Comparison of ENCODE assay signal across 33 cellular contexts in the genomic region with DNA sequence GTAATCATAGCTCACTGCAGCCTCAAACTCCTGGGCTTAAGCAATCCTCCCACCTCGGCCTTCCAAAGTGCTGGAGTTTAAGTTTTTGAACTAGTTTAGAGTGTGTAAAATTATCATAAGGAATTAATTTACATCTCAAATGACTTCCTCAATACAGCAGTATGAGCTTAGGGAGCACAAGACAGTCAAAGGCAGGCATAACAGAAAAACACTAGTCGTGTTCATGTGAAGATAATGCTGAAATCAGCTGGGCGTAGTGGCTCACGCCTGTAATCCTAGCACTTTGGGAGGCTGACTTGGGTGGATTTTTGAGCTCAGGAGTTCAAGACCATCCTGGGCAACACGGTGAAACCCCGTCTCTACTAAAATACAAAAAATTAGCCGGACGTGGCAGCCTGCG. TPM values are rescaled to one million over a fixed set of nuclear protein-coding genes. Genes with fewer than 3 reads are reported as not detected.
"Had no signal": no experiment of that assay in that cellular context is flagged by ENCODE, and none has a peak within 500 bp of the region (broad histone marks: within the 10 kb centered on the region; RNA-seq: fewer than 3 reads in every experiment).

No MANE protein-coding gene starts in this region.

- H3K27me3 ChIP-seq: adrenal gland, body of pancreas, esophagus squamous epithelium, heart left ventricle had no signal

- H3K9me3 Mint-ChIP-seq: activated CD4-positive, alpha-beta memory T cell treated with anti-CD3 and anti-CD28 coated beads, Interleukin-2, amount 10 ng/mL, durations not matched to agents 7 days and 5 days; activated CD4-positive, alpha-beta T cell treated with anti-CD3 and anti-CD28 coated beads, Interleukin-2, amount 10 ng/mL, durations not matched to agents 7 days and 5 days; activated naive CD4-positive, alpha-beta T cell treated with anti-CD3 and anti-CD28 coated beads for 36 hours; activated naive CD4-positive, alpha-beta T cell treated with anti-CD3 and anti-CD28 coated beads, Interleukin-2, amount 50 U/mL, for 24 hours; activated naive CD8-positive, alpha-beta T cell treated with anti-CD3 and anti-CD28 coated beads for 36 hours; activated naive CD8-positive, alpha-beta T cell treated with anti-CD3 and anti-CD28 coated beads, Interleukin-2, amount 50 U/mL, for 24 hours; activated T-cell treated with anti-CD3 and anti-CD28 coated beads, Interleukin-2, amount 50 U/mL, for 24 hours; activated T-helper 1 cell treated with anti-CD3 and anti-CD28 coated beads, Interleukin-12 subunit alpha, Interleukin-12 subunit beta, Interleukin-2, Interleukin-4 antibody, amounts not matched to agents 30 ng/mL and 10 ng/mL and 1 ng/mL, durations not matched to agents 14 hours and 24 hours and 36 hours; activated T-helper 2 cell treated with anti-CD3 and anti-CD28 coated beads, Interferon-gamma antibody, Interleukin-2, Interleukin-4, amounts not matched to agents 10 μg/mL and 5 μg/mL and 100 μg/mL, durations not matched to agents 14 hours and 24 hours and 36 hours; T-helper 2 cell treated with Interferon-gamma antibody and Interleukin-4, amounts not matched to agents 5 μg/mL and 100 μg/mL, for 36 hours; WTC11 had no signal

- ATAC-seq: activated naive CD8-positive, alpha-beta T cell treated with anti-CD3 and anti-CD28 coated beads, Interleukin-2, amount 50 U/mL, for 24 hours; body of pancreas; heart left ventricle; T-helper 17 cell; WTC11 had no signal

- H3K27ac ChIP-seq: adrenal gland, body of pancreas, epithelial cell of prostate, esophagus squamous epithelium, heart left ventricle, VCaP had no signal

- H3K9me3 ChIP-seq: adrenal gland, body of pancreas, esophagus squamous epithelium, heart left ventricle had no signal

- H3K36me3 ChIP-seq: adrenal gland had no signal

- H3K4me3 Mint-ChIP-seq: activated CD4-positive, alpha-beta memory T cell treated with anti-CD3 and anti-CD28 coated beads, Interleukin-2, amount 10 ng/mL, durations not matched to agents 7 days and 5 days; activated CD4-positive, alpha-beta T cell treated with anti-CD3 and anti-CD28 coated beads, Interleukin-2, amount 10 ng/mL, durations not matched to agents 7 days and 5 days; activated naive CD4-positive, alpha-beta T cell treated with anti-CD3 and anti-CD28 coated beads for 36 hours; activated naive CD4-positive, alpha-beta T cell treated with anti-CD3 and anti-CD28 coated beads, Interleukin-2, amount 50 U/mL, for 24 hours; activated naive CD8-positive, alpha-beta T cell treated with anti-CD3 and anti-CD28 coated beads for 36 hours; activated naive CD8-positive, alpha-beta T cell treated with anti-CD3 and anti-CD28 coated beads, Interleukin-2, amount 50 U/mL, for 24 hours; activated T-cell treated with anti-CD3 and anti-CD28 coated beads, Interleukin-2, amount 50 U/mL, for 24 hours; activated T-helper 1 cell treated with anti-CD3 and anti-CD28 coated beads, Interleukin-12 subunit alpha, Interleukin-12 subunit beta, Interleukin-2, Interleukin-4 antibody, amounts not matched to agents 30 ng/mL and 10 ng/mL and 1 ng/mL, durations not matched to agents 14 hours and 24 hours and 36 hours; T-helper 17 cell; T-helper 2 cell treated with Interferon-gamma antibody and Interleukin-4, amounts not matched to agents 5 μg/mL and 100 μg/mL, for 36 hours; WTC11 had no signal

- DNase-seq: activated CD4-positive, alpha-beta memory T cell treated with anti-CD3 and anti-CD28 coated beads, Interleukin-2, amount 10 ng/mL, durations not matched to agents 7 days and 5 days; activated CD4-positive, alpha-beta T cell treated with anti-CD3 and anti-CD28 coated beads for 1 hour; activated CD4-positive, alpha-beta T cell treated with anti-CD3 and anti-CD28 coated beads for 4 hours; activated CD4-positive, alpha-beta T cell treated with anti-CD3 and anti-CD28 coated beads, Interleukin-2, amount 10 ng/mL, durations not matched to agents 7 days and 5 days; activated CD4-positive, alpha-beta T cell treated with anti-CD3 and anti-CD28 coated beads, Interleukin-2, amount 50 U/mL, for 4 hours; activated CD8-positive, alpha-beta memory T cell treated with anti-CD3 and anti-CD28 coated beads, Interleukin-2, amount 50 U/mL, for 48 hours; activated effector memory CD4-positive, alpha-beta T cell treated with anti-CD3 and anti-CD28 coated beads, Interleukin-2, amount 50 U/mL, for 16 hours; activated naive CD4-positive, alpha-beta T cell treated with anti-CD3 and anti-CD28 coated beads for 36 hours; activated naive CD8-positive, alpha-beta T cell treated with anti-CD3 and anti-CD28 coated beads for 36 hours; activated naive CD8-positive, alpha-beta T cell treated with anti-CD3 and anti-CD28 coated beads, Interleukin-2, amount 50 U/mL, for 24 hours; activated T-cell treated with anti-CD3 and anti-CD28 coated beads for 4 hours; activated T-cell treated with anti-CD3 and anti-CD28 coated beads, Interleukin-2, amount 50 U/mL, for 24 hours; adrenal gland; amygdala; aorta; body of pancreas; cortex of kidney; effector CD8-positive, alpha-beta T cell; esophagus squamous epithelium; foreskin fibroblast; glutamatergic neuron; heart left ventricle; T-helper 1 cell; T-helper 17 cell; T1000 had no signal

- H3K27ac Mint-ChIP-seq: activated CD4-positive, alpha-beta memory T cell treated with anti-CD3 and anti-CD28 coated beads, Interleukin-2, amount 10 ng/mL, durations not matched to agents 7 days and 5 days; activated CD4-positive, alpha-beta T cell treated with anti-CD3 and anti-CD28 coated beads, Interleukin-2, amount 10 ng/mL, durations not matched to agents 7 days and 5 days; activated naive CD4-positive, alpha-beta T cell treated with anti-CD3 and anti-CD28 coated beads for 36 hours; activated naive CD4-positive, alpha-beta T cell treated with anti-CD3 and anti-CD28 coated beads, Interleukin-2, amount 50 U/mL, for 24 hours; activated naive CD8-positive, alpha-beta T cell treated with anti-CD3 and anti-CD28 coated beads for 36 hours; activated naive CD8-positive, alpha-beta T cell treated with anti-CD3 and anti-CD28 coated beads, Interleukin-2, amount 50 U/mL, for 24 hours; activated T-helper 1 cell treated with anti-CD3 and anti-CD28 coated beads, Interleukin-12 subunit alpha, Interleukin-12 subunit beta, Interleukin-2, Interleukin-4 antibody, amounts not matched to agents 30 ng/mL and 10 ng/mL and 1 ng/mL, durations not matched to agents 14 hours and 24 hours and 36 hours; activated T-helper 2 cell treated with anti-CD3 and anti-CD28 coated beads, Interferon-gamma antibody, Interleukin-2, Interleukin-4, amounts not matched to agents 10 μg/mL and 5 μg/mL and 100 μg/mL, durations not matched to agents 14 hours and 24 hours and 36 hours; T-helper 2 cell treated with Interferon-gamma antibody and Interleukin-4, amounts not matched to agents 5 μg/mL and 100 μg/mL, for 36 hours; WTC11 had no signal

- H3K4me3 ChIP-seq: adrenal gland, body of pancreas, esophagus squamous epithelium, heart left ventricle had no signal

- H3K27me3 Mint-ChIP-seq: activated CD4-positive, alpha-beta memory T cell treated with anti-CD3 and anti-CD28 coated beads, Interleukin-2, amount 10 ng/mL, durations not matched to agents 7 days and 5 days; activated CD4-positive, alpha-beta T cell treated with anti-CD3 and anti-CD28 coated beads, Interleukin-2, amount 10 ng/mL, durations not matched to agents 7 days and 5 days; activated naive CD4-positive, alpha-beta T cell treated with anti-CD3 and anti-CD28 coated beads, Interleukin-2, amount 50 U/mL, for 24 hours; activated naive CD8-positive, alpha-beta T cell treated with anti-CD3 and anti-CD28 coated beads for 36 hours; activated naive CD8-positive, alpha-beta T cell treated with anti-CD3 and anti-CD28 coated beads, Interleukin-2, amount 50 U/mL, for 24 hours; activated T-cell treated with anti-CD3 and anti-CD28 coated beads, Interleukin-2, amount 50 U/mL, for 24 hours; T-helper 17 cell had no signal

- H3K4me1 ChIP-seq: adrenal gland, body of pancreas had no signal

RNA-seq across cellular contexts. Expression of a gene that starts 28.6 kb away (rescaled TPM):
- total RNA-seq: frontal cortex had no signal

RNA-seq across cellular contexts. Expression of a gene that starts 52.7 kb away (rescaled TPM):
- total RNA-seq: esophagus squamous epithelium had no signal
